ENCODE assay signal across 9 cellular contexts in the genomic region with DNA sequence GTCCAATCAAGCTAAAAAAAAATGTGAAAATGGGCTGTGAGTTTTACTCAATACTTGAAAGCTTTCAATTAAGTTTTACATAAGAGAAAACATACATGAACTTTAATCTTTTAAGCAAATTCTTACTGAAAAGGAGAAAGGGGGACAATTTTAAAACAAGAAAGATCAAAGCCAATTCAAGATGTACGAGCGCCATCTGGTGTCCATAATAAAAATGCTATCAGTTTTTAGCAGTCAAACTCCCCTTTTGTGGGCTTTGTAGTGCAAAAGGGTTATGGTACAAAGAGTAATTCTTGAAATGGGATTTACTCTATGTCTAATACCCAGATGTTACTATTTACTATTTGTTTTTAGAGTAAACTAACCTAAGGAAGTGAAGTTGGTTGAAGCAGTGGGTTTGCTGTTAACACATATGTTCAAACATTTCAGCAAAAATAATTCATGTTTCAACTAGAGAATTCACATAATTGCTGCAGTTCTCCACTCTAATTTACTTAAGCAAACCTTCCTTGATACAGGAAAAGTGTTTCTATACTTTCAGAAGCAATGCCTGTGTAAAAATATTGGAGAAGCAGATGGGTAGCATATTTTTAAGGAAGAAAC.
DNase-seq lines count a peak whose midpoint lies in the region; ATAC-seq, FAIRE-seq and TF ChIP-seq lines count a peak whose summit lies in the region.
"Had no signal": no experiment of that assay in that cellular context is flagged by ENCODE, and none has a peak within 500 bp of the region (broad histone marks: within the 10 kb centered on the region; RNA-seq: fewer than 3 reads in every experiment).

No MANE protein-coding gene starts in this region.

- intact Hi-C loops in uterus (cut with DNase I; ENCODE audit: low total_unique reads) = no loop called here

- peak; percentile 52 for TF ChIP-seq CTCF in GM06990 (IDR thresholded peaks at IDR 0.05; ENCODE audit: insufficient read depth, low read length, poor library complexity, severe bottlenecking)
- peak; percentile 59 for TF ChIP-seq CTCF in astrocyte (IDR thresholded peaks at IDR 0.05; ENCODE audit: insufficient read depth, low read depth, low read length)
- peak in 1 of 4 experiments; percentile 30 for TF ChIP-seq CTCF in uterus (IDR thresholded peaks at IDR 0.05)

- H3K27ac ChIP-seq in astrocyte (ENCODE audit: low read depth, low read length) (no peak overlapping the region), uterus (no peak overlapping the region)
- H3K27ac ChIP-seq: SJSA1 had no signal

- no peak overlapping the region for H3K9ac ChIP-seq in astrocyte (ENCODE audit: low read length)

- no peaks in the 10 kb centered on the region for H3K27me3 Mint-ChIP-seq in astrocyte (ENCODE audit: low read depth, unreplicated experiment)

- H3K4me3 ChIP-seq in GM06990 (replicated peaks; ENCODE audit: low read depth, low read length) (no peak overlapping the region), astrocyte (ENCODE audit: insufficient read depth, low read depth, low read length) (no peak overlapping the region), uterus (no peak overlapping the region)
- H3K4me3 ChIP-seq: SJSA1 had no signal

- H3K27me3 ChIP-seq in GM06990 (replicated peaks; ENCODE audit: control insufficient read depth, insufficient read depth, low read length) = no peaks in the 10 kb centered on the region
- H3K27me3 ChIP-seq in astrocyte (ENCODE audit: insufficient read depth, low read length) = no peaks in the 10 kb centered on the region
- no peaks in the 10 kb centered on the region for H3K27me3 ChIP-seq in uterus
- H3K27me3 ChIP-seq: SJSA1 had no signal

- no peak for FAIRE-seq in astrocyte (lab: Jason Lieb, UNC)

- DNase-seq in GM06990 (ENCODE audit: extremely low read depth, insufficient read length) (no peak), NCI-H1048 (lab: John Stamatoyannopoulos, UW) (peak; percentile 10), astrocyte (ENCODE audit: low read depth) (no peak), medulla oblongata (ENCODE audit: extremely low spot score) (peak; percentile 28), uterus (no peak), mesenteric fat pad (ENCODE audit: low spot score) (no peak), HuH-7.5 (ENCODE audit: low spot score) (no peak)

- no peak for TF ChIP-seq POLR2A in uterus (IDR thresholded peaks at IDR 0.05)

- H3K36me3 Mint-ChIP-seq in astrocyte (ENCODE audit: low read depth, unreplicated experiment) = no peaks in the 10 kb centered on the region

- no peak overlapping the region for H3K27ac Mint-ChIP-seq in astrocyte (ENCODE audit: unreplicated experiment)

- H3K4me1 ChIP-seq in astrocyte (ENCODE audit: insufficient read depth, low read length) (no peaks in the 10 kb centered on the region), uterus (no peaks in the 10 kb centered on the region)
- H3K4me1 ChIP-seq: SJSA1 had no signal

- no peaks in the 10 kb centered on the region for H3K9me3 ChIP-seq in astrocyte (ENCODE audit: insufficient read depth, low read depth, low read length)
- no peaks in the 10 kb centered on the region for H3K9me3 ChIP-seq in uterus
- H3K9me3 ChIP-seq: SJSA1 had no signal

- H3K36me3 ChIP-seq in GM06990 (ENCODE audit: control insufficient read depth, insufficient read depth, low read length) (no peaks in the 10 kb centered on the region), astrocyte (ENCODE audit: insufficient read depth, low read length) (no peaks in the 10 kb centered on the region), uterus (no peaks in the 10 kb centered on the region)
- H3K36me3 ChIP-seq: SJSA1 had no signal

- no peak overlapping the region for H2AFZ ChIP-seq in astrocyte (ENCODE audit: low read depth, low read length)

- no peaks in the 10 kb centered on the region for H3K4me1 Mint-ChIP-seq in astrocyte (ENCODE audit: low read depth, unreplicated experiment)

- no peaks in the 10 kb centered on the region for H3K9me3 Mint-ChIP-seq in astrocyte (ENCODE audit: unreplicated experiment)

- H3K79me2 ChIP-seq in astrocyte (ENCODE audit: insufficient read depth, low read length) = no peaks in the 10 kb centered on the region

- no peaks in the 10 kb centered on the region for H4K20me1 ChIP-seq in astrocyte (ENCODE audit: insufficient read depth, low read length)

- ATAC-seq in GM18520 (IDR thresholded peaks at IDR 0.05; ENCODE audit: unreplicated experiment) = no peak

- no peak overlapping the region for H3K4me3 Mint-ChIP-seq in astrocyte (ENCODE audit: unreplicated experiment)

- H3K4me2 ChIP-seq in astrocyte (ENCODE audit: low read length) = no peak overlapping the region

Comparison
In these comparisons a context has a peak if more than half of its experiments do, and no peak if none do; other contexts are left out.
1. DNase-seq: peak in NCI-H1048 (single experiment) and medulla oblongata (single experiment); none in GM06990 (single experiment), astrocyte (single experiment), uterus (0 of 2), mesenteric fat pad (single experiment) and HuH-7.5 (single experiment).